8 cellular contexts compared by ENCODE assay signal in genomic region chr12:75635606-75636444, GRCh38.
DNase-seq lines count a peak whose midpoint lies in the region; ATAC-seq, FAIRE-seq and TF ChIP-seq lines count a peak whose summit lies in the region.

No MANE protein-coding gene starts in this region.

- ATAC-seq in GM18907 (IDR thresholded peaks at IDR 0.05; ENCODE audit: unreplicated experiment) (peak; percentile 63), HG02981 (IDR thresholded peaks at IDR 0.05; ENCODE audit: unreplicated experiment) (no peak), GM19455 (IDR thresholded peaks at IDR 0.05; ENCODE audit: unreplicated experiment) (no peak), psoas muscle (no peak)

- no peaks in the 10 kb centered on the region for H3K4me1 ChIP-seq in psoas muscle

- TF ChIP-seq CTCF in choroid plexus epithelial cell (conservative IDR thresholded peaks at IDR 0.05; ENCODE audit: low read depth, low read length) (no peak), psoas muscle (IDR thresholded peaks at IDR 0.05) (no peak)

- H3K4me3 ChIP-seq in choroid plexus epithelial cell (ENCODE audit: low read depth, low read length) (no peak overlapping the region), psoas muscle (no peak overlapping the region)

- H3K36me3 ChIP-seq in psoas muscle (ENCODE audit: insufficient read depth in 1 of 2, low read depth in 1 of 2) = no peaks in the 10 kb centered on the region

- DNase-seq in A172 (ENCODE audit: low spot score) (peak; percentile 92), M059J (ENCODE audit: low read depth) (peak; percentile 96), choroid plexus epithelial cell (ENCODE audit: low read depth) (peak; percentile 99), GM19239 (ENCODE audit: insufficient read length, low spot score) (no peak), psoas muscle (no peak)

- FAIRE-seq in GM19239 (lab: Jason Lieb, UNC) = no peak

- intact Hi-C loops in psoas muscle (cut with DNase I) = no loop called here

- no peak overlapping the region for H3K27ac ChIP-seq in psoas muscle

- 78 to 80% (median 79%) methylated on average over 6 of the region's 6 CpGs for WGBS in psoas muscle, 3 donors

- no peaks in the 10 kb centered on the region for H3K27me3 ChIP-seq in psoas muscle (ENCODE audit: insufficient read depth in 3 of 3, low read length in 2 of 3)

- no peaks in the 10 kb centered on the region for H3K9me3 ChIP-seq in psoas muscle

Comparison
In these comparisons a context has a peak if more than half of its experiments do, and no peak if none do; other contexts are left out.
1. DNase-seq: peak in A172 (single experiment), M059J (single experiment) and choroid plexus epithelial cell (single experiment); none in GM19239 (single experiment) and psoas muscle (0 of 2).